1 cellular context compared by ENCODE assay signal in the genomic region with DNA sequence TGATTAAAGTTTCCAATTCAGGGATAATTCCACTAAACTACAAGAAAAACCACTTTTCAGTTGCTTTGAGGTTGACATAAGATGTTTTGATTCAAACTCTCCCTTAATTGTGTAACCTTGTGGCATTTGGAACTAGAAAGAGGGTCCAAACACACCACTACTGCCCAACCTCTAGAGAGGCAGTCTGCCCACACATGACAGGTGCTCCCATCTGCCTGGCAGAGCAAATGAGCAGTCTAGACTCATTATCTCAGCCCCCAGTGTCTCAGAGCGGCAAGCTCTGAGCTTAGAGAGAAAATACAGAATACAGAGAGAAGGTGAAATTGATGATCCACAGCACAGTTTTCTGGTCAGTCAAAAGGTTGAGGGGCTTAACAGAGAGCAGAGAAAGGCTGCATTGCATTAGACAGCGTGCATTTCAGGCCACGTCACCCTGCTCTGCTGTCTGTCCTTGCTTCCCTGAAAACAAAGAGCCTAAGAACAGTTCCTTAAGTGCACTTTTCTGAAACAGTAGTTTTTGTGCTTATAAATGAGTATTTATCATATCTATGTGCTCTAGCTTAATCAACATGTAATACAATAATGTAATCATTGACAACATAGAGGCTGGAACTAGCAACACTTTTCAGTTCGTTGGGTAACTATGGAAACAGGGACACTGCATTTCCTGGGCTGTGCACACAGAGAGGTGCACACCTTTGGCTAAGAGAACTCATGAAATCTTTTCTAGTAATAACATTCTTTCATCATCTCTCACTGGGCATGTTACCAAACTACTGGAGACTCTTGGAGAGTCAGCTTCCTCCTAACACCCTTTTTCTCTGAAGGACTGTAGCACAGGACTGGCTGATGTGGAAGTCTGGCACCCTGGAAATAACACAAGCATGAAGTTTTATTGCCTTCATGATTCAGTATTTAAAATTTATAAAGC.
TF ChIP-seq lines count a peak whose summit lies in the region.

No MANE protein-coding gene starts in this region.

TF ChIP-seq in GM23338, 12 proteins besides CTCF, POLR2A, EP300 and RAD21 (continued from another document):
- TF ChIP-seq, protein P1, sequence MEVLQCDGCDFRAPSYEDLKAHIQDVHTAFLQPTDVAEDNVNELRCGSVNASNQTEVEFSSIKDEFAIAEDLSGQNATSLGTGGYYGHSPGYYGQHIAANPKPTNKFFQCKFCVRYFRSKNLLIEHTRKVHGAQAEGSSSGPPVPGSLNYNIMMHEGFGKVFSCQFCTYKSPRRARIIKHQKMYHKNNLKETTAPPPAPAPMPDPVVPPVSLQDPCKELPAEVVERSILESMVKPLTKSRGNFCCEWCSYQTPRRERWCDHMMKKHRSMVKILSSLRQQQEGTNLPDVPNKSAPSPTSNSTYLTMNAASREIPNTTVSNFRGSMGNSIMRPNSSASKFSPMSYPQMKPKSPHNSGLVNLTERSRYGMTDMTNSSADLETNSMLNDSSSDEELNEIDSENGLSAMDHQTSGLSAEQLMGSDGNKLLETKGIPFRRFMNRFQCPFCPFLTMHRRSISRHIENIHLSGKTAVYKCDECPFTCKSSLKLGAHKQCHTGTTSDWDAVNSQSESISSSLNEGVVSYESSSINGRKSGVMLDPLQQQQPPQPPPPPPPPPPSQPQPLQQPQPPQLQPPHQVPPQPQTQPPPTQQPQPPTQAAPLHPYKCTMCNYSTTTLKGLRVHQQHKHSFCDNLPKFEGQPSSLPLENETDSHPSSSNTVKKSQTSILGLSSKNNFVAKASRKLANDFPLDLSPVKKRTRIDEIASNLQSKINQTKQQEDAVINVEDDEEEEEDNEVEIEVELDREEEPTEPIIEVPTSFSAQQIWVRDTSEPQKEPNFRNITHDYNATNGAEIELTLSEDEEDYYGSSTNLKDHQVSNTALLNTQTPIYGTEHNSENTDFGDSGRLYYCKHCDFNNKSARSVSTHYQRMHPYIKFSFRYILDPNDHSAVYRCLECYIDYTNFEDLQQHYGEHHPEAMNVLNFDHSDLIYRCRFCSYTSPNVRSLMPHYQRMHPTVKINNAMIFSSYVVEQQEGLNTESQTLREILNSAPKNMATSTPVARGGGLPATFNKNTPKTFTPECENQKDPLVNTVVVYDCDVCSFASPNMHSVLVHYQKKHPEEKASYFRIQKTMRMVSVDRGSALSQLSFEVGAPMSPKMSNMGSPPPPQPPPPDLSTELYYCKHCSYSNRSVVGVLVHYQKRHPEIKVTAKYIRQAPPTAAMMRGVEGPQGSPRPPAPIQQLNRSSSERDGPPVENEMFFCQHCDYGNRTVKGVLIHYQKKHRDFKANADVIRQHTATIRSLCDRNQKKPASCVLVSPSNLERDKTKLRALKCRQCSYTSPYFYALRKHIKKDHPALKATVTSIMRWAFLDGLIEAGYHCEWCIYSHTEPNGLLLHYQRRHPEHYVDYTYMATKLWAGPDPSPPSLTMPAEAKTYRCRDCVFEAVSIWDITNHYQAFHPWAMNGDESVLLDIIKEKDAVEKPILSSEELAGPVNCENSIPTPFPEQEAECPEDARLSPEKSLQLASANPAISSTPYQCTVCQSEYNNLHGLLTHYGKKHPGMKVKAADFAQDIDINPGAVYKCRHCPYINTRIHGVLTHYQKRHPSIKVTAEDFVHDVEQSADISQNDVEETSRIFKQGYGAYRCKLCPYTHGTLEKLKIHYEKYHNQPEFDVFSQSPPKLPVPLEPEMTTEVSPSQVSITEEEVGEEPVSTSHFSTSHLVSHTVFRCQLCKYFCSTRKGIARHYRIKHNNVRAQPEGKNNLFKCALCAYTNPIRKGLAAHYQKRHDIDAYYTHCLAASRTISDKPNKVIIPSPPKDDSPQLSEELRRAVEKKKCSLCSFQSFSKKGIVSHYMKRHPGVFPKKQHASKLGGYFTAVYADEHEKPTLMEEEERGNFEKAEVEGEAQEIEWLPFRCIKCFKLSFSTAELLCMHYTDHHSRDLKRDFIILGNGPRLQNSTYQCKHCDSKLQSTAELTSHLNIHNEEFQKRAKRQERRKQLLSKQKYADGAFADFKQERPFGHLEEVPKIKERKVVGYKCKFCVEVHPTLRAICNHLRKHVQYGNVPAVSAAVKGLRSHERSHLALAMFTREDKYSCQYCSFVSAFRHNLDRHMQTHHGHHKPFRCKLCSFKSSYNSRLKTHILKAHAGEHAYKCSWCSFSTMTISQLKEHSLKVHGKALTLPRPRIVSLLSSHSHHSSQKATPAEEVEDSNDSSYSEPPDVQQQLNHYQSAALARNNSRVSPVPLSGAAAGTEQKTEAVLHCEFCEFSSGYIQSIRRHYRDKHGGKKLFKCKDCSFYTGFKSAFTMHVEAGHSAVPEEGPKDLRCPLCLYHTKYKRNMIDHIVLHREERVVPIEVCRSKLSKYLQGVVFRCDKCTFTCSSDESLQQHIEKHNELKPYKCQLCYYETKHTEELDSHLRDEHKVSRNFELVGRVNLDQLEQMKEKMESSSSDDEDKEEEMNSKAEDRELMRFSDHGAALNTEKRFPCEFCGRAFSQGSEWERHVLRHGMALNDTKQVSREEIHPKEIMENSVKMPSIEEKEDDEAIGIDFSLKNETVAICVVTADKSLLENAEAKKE (CRISPR knock-in tag; IDR thresholded peaks at IDR 0.05): no peak
- no peak for TF ChIP-seq ZNF114 (CRISPR knock-in tag; IDR thresholded peaks at IDR 0.05)
